In the genomic region with DNA sequence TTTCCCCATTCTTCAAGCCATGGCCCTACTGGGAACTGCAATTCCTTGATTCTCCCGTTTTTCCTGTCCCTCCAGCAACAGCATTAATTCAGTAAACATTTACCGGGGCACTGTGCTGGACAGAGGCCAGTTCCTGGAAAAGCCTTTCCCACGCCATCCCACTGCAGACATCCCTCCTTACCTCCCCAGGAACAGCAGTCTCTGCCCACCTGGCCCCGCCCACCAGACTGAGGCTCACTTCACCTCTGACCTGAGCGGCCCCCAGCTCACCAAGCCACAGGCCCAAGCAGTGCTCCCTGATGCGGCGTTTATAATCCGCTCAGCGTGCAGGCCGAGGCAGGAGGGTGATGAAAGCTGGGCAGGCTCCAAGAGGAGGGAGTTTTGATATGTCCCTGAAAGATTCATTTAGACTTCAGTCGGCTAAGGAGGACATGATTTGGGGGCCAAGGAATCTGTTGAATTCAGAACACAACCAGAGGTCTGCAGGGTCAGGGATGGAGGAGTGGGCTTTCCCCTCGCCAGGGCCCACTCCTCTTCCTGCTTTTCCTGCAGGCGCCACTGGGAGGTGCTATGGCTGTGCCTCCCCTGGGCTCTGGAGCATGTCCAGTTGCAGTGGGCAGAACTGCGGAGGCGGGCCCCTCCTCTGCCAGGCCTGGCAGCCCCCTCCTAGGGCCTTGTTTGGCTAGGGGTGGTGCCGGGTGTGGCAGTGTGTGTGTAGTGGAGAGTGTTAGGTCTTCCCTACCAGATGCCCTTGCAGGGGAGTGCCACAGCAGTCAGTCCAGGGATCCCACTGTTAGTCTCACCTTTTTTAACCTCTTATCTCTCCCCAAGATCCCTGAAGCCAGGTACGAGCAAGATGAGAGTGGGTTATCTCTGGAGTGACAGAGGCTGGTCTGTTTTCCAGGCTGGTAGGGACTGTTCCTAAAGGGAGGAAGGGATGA, we compare ENCODE assay signal across 8 cellular contexts. TPM values are rescaled to one million over a fixed set of nuclear protein-coding genes. Genes with fewer than 3 reads are reported as not detected.
DNase-seq lines count a peak whose midpoint lies in the region; ATAC-seq and TF ChIP-seq lines count a peak whose summit lies in the region.

No MANE protein-coding gene starts in this region.

- H3K4me1 ChIP-seq in colonic mucosa (peaks cover 8% of the 10 kb centered on the region), mesodermal cell (ENCODE audit: control insufficient read depth, insufficient read depth, low read length, poor library complexity, severe bottlenecking) (peaks cover 31% of the 10 kb centered on the region)

- TF ChIP-seq CTCF in 22Rv1 (IDR thresholded peaks at IDR 0.05) (peak; percentile 63), colonic mucosa (IDR thresholded peaks at IDR 0.05) (peak; percentile 52)

- ATAC-seq in HG03108 (IDR thresholded peaks at IDR 0.05; ENCODE audit: unreplicated experiment), result no peak

- H3K9me3 ChIP-seq in colonic mucosa (no peaks in the 10 kb centered on the region), mesodermal cell (ENCODE audit: control insufficient read depth, low read length) (no peaks in the 10 kb centered on the region)

- intact Hi-C loops in colonic mucosa (cut with DNase I), result no loop called here

- WGBS in mesodermal cell (ENCODE audit: insufficient coverage in 2 of 2), 2 experiments, result 71 to 83% methylated on average over 9 to 11 of the region's 17 CpGs

- no peaks in the 10 kb centered on the region for H3K36me3 ChIP-seq in colonic mucosa
- peaks cover 32% of the 10 kb centered on the region for H3K36me3 ChIP-seq in mesodermal cell (ENCODE audit: control insufficient read depth, insufficient read depth, low read length)

- DNase-seq in HT-29 (ENCODE audit: low spot score), result peak; percentile 81
- peak; percentile 71 for DNase-seq in colonic mucosa
- DNase-seq in NCI-H524 treated with DMSO at 0.1 percent for 48 hours (lab: John Stamatoyannopoulos, UW), result no peak
- DNase-seq in activated T-cell treated with anti-CD3 and anti-CD28 coated beads for 4 hours, result no peak
- no peak for DNase-seq in NCI-H446 treated with DMSO at 0.1 percent for 48 hours (lab: John Stamatoyannopoulos, UW)

- H3K9ac ChIP-seq in colonic mucosa (ENCODE audit: low read depth in 2 of 2, low read length in 2 of 2), result peak overlapping the region in 1 of 2 donors; percentile 71

- H3K27ac ChIP-seq in 22Rv1 (no peak overlapping the region), colonic mucosa (peak overlapping the region; percentile 42), mesodermal cell (ENCODE audit: low read depth, low read length, severe bottlenecking) (peak overlapping the region; percentile 83)

- H3K4me3 ChIP-seq in colonic mucosa (no peak overlapping the region), mesodermal cell (ENCODE audit: extremely low read depth, insufficient read depth, low read length, poor library complexity, severe bottlenecking) (no peak overlapping the region)

- no peaks in the 10 kb centered on the region for H3K27me3 ChIP-seq in colonic mucosa

RNA-seq across cellular contexts. Expression of gene TAGLN, which starts 1.4 kb away (rescaled TPM):
- total RNA-seq in HT-29 (2014; rRNA removed; shearing (Covaris generic)), result 11.3 and 14.7 TPM in 2 replicates
- 100 to 1,000 TPM in 1 of 2 donors, 10 to 100 TPM in 1; 86.8 to 989 TPM for total RNA-seq in colonic mucosa
- polyA plus RNA-seq in mesodermal cell (2013, experiment 1 of 2), result 696 TPM
- polyA plus RNA-seq in mesodermal cell (2013, experiment 2 of 2), result 449 TPM

RNA-seq across cellular contexts. Expression of gene SIDT2, which starts 19.2 kb away (rescaled TPM):
- 29.5 and 44.1 TPM in 2 replicates for total RNA-seq in HT-29 (2014; rRNA removed; shearing (Covaris generic))
- total RNA-seq in colonic mucosa, result 10 to 100 TPM; 42.9 to 69.3 TPM
- 24.4 TPM for polyA plus RNA-seq in mesodermal cell (2013, experiment 1 of 2)
- 22.4 TPM for polyA plus RNA-seq in mesodermal cell (2013, experiment 2 of 2)

RNA-seq across cellular contexts. Expression of gene PCSK7, which starts 34.1 kb away (rescaled TPM):
- 81.7 and 85.4 TPM in 2 replicates for total RNA-seq in HT-29 (2014; rRNA removed; shearing (Covaris generic))
- total RNA-seq in colonic mucosa, result 100 to 1,000 TPM; 111 to 195 TPM
- 24.7 TPM for polyA plus RNA-seq in mesodermal cell (2013, experiment 1 of 2)
- 23.8 TPM for polyA plus RNA-seq in mesodermal cell (2013, experiment 2 of 2)

RNA-seq across cellular contexts. Expression of gene RNF214, which starts 34.7 kb away (rescaled TPM):
- 10.8 and 11.5 TPM in 2 replicates for total RNA-seq in HT-29 (2014; rRNA removed; shearing (Covaris generic))
- 10 to 100 TPM; 20.0 to 20.3 TPM for total RNA-seq in colonic mucosa
- 34.0 TPM for polyA plus RNA-seq in mesodermal cell (2013, experiment 1 of 2)
- polyA plus RNA-seq in mesodermal cell (2013, experiment 2 of 2), result 31.0 TPM

RNA-seq across cellular contexts. Expression of gene PAFAH1B2, which starts 53.7 kb away (rescaled TPM):
- 82.6 and 88.4 TPM in 2 replicates for total RNA-seq in HT-29 (2014; rRNA removed; shearing (Covaris generic))
- total RNA-seq in colonic mucosa, result 10 to 100 TPM; 76.4 to 80.5 TPM
- 65.6 TPM for polyA plus RNA-seq in mesodermal cell (2013, experiment 1 of 2)
- 65.0 TPM for polyA plus RNA-seq in mesodermal cell (2013, experiment 2 of 2)

Comparison
In these comparisons a context has a peak if more than half of its experiments do, and no peak if none do; other contexts are left out.
1. DNase-seq: peak in HT-29 (single experiment) and colonic mucosa (single experiment); none in NCI-H524 treated with DMSO at 0.1 percent for 48 hours (single experiment), activated T-cell treated with anti-CD3 and anti-CD28 coated beads for 4 hours (single experiment) and NCI-H446 treated with DMSO at 0.1 percent for 48 hours (single experiment).